In the genomic region with DNA sequence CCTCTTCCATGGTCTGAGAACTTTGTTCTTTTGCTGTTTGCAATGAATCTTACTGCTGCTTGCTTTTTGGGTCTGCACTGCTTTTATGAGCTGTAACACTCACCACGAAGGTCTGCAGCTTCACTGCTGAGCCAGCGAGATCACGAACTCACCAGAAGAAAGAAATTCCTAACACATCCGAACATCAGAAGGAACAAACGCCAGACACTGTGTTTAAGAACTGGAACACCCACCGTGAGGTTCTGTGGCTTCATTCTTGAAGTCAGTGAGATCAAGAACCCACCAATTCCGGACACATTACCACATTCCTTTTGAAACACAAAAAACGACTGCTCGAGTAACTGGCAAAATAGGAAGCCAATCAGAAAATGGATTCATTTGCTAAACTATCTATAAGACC, we compare ENCODE assay signal across 28 cellular contexts.
"Had no signal": no experiment of that assay in that cellular context is flagged by ENCODE, and none has a peak within 500 bp of the region (broad histone marks: within the 10 kb centered on the region; RNA-seq: fewer than 3 reads in every experiment).

No MANE protein-coding gene starts in this region.

- H3K9me3 ChIP-seq: stomach, suprapubic skin, testis, thoracic aorta, thyroid gland, tibial artery, tibial nerve, transverse colon, upper lobe of left lung, upper lobe of right lung, uterus, vagina had no signal

- H3K36me3 Mint-ChIP-seq: stimulated activated effector memory CD8-positive, alpha-beta T cell treated with anti-CD3 and anti-CD28 coated beads, Interleukin-12 subunit alpha, Interleukin-12 subunit beta, amount 100 ng/mL, for 72 hours; stimulated activated memory B cell treated with anti-CD40 and anti-IgM and Interleukin-4, amounts not matched to agents 10 μg/mL and 1 μg/mL and 100 μg/mL, for 72 hours; stimulated activated naive B cell treated with anti-CD40 and anti-IgM and Interleukin-4, amounts not matched to agents 10 μg/mL and 1 μg/mL and 100 μg/mL, for 72 hours; type B pancreatic cell had no signal

- H3K27me3 ChIP-seq: stomach, suprapubic skin, testis, thyroid gland, tibial artery, tibial nerve, transverse colon, upper lobe of left lung, upper lobe of right lung, uterus, vagina had no signal

- H3K27ac ChIP-seq: stomach, suprapubic skin, testis, thoracic aorta, thyroid gland, tibial artery, tibial nerve, transverse colon, upper lobe of left lung, upper lobe of right lung, uterus, vagina had no signal

- H3K4me3 Mint-ChIP-seq: stimulated activated effector memory CD8-positive, alpha-beta T cell treated with anti-CD3 and anti-CD28 coated beads, Interleukin-12 subunit alpha, Interleukin-12 subunit beta, amount 100 ng/mL, for 72 hours; stimulated activated memory B cell treated with anti-CD40 and anti-IgM and Interleukin-4, amounts not matched to agents 10 μg/mL and 1 μg/mL and 100 μg/mL, for 72 hours; stimulated activated naive B cell treated with anti-CD40 and anti-IgM and Interleukin-4, amounts not matched to agents 10 μg/mL and 1 μg/mL and 100 μg/mL, for 72 hours; stimulated activated naive CD8-positive, alpha-beta T cell treated with anti-CD3 and anti-CD28 coated beads, Interleukin-15, amount 100 ng/mL, for 72 hours; stimulated activated naive CD8-positive, alpha-beta T cell treated with anti-CD3 and anti-CD28 coated beads, Interleukin-15, Interleukin-2, amounts not matched to agents 100 ng/mL and 50 ng/mL, for 24 hours; type B pancreatic cell had no signal

- DNase-seq: stimulated activated CD4-positive, alpha-beta T cell treated with anti-CD3 and anti-CD28 coated beads, Interleukin-2, amount 100 ng/mL, for 48 hours; stimulated activated CD4-positive, alpha-beta T cell treated with anti-CD3 and anti-CD28 coated beads, Interleukin-4, amount 100 ng/mL, for 1 hour; stimulated activated CD4-positive, alpha-beta T cell treated with anti-CD3 and anti-CD28 coated beads, Interleukin-4, amount 100 ng/mL, for 24 hours; stimulated activated CD4-positive, alpha-beta T cell treated with anti-CD3 and anti-CD28 coated beads, Interleukin-4, amount 100 ng/mL, for 4 hours; stimulated activated CD8-positive, alpha-beta memory T cell treated with anti-CD3 and anti-CD28 coated beads, Interleukin-4, amount 100 ng/mL, for 48 hours; stimulated activated naive B cell treated with anti-CD40 and anti-IgM and Interleukin-4, amounts not matched to agents 10 μg/mL and 1 μg/mL and 100 μg/mL, for 72 hours; stimulated activated naive CD4-positive, alpha-beta T cell; stimulated activated naive CD4-positive, alpha-beta T cell treated with Interleukin-2 at 50 U/mL for 16 hours; stimulated activated naive CD8-positive, alpha-beta T cell treated with anti-CD3 and anti-CD28 coated beads, Interleukin-15, amount 100 ng/mL, for 72 hours; stimulated activated naive CD8-positive, alpha-beta T cell treated with anti-CD3 and anti-CD28 coated beads, Interleukin-15, Interleukin-2, amounts not matched to agents 100 U/mL and 50 U/mL, for 24 hours; stomach; substantia nigra; thyroid gland; tibial artery; transverse colon; trophoblast cell; upper lobe of right lung; uterus had no signal

- H3K4me1 ChIP-seq: suprapubic skin, testis, thyroid gland, tibial artery, tibial nerve, transverse colon, upper lobe of left lung, upper lobe of right lung, uterus, vagina had no signal

- H3K4me1 Mint-ChIP-seq: stimulated activated effector memory CD8-positive, alpha-beta T cell treated with anti-CD3 and anti-CD28 coated beads, Interleukin-12 subunit alpha, Interleukin-12 subunit beta, amount 100 ng/mL, for 72 hours; stimulated activated memory B cell treated with anti-CD40 and anti-IgM and Interleukin-4, amounts not matched to agents 10 μg/mL and 1 μg/mL and 100 μg/mL, for 72 hours; stimulated activated naive B cell treated with anti-CD40 and anti-IgM and Interleukin-4, amounts not matched to agents 10 μg/mL and 1 μg/mL and 100 μg/mL, for 72 hours; stimulated activated naive CD8-positive, alpha-beta T cell treated with anti-CD3 and anti-CD28 coated beads, Interleukin-15, amount 100 ng/mL, for 72 hours had no signal

- H3K36me3 ChIP-seq: stomach, suprapubic skin, thoracic aorta, thyroid gland, tibial artery, tibial nerve, transverse colon, upper lobe of left lung, upper lobe of right lung, uterus, vagina had no signal

- H3K4me3 ChIP-seq: stomach, suprapubic skin, thoracic aorta, thyroid gland, tibial artery, tibial nerve, transverse colon, upper lobe of left lung, upper lobe of right lung, uterus, vagina had no signal

- H3K27me3 Mint-ChIP-seq: stimulated activated memory B cell treated with anti-CD40 and anti-IgM and Interleukin-4, amounts not matched to agents 10 μg/mL and 1 μg/mL and 100 μg/mL, for 72 hours; stimulated activated naive B cell treated with anti-CD40 and anti-IgM and Interleukin-4, amounts not matched to agents 10 μg/mL and 1 μg/mL and 100 μg/mL, for 72 hours; stimulated activated naive CD8-positive, alpha-beta T cell treated with anti-CD3 and anti-CD28 coated beads, Interleukin-15, amount 100 ng/mL, for 72 hours; stimulated activated naive CD8-positive, alpha-beta T cell treated with anti-CD3 and anti-CD28 coated beads, Interleukin-15, Interleukin-2, amounts not matched to agents 100 ng/mL and 50 ng/mL, for 24 hours; type B pancreatic cell had no signal

- H3K27ac Mint-ChIP-seq: stimulated activated effector memory CD8-positive, alpha-beta T cell treated with anti-CD3 and anti-CD28 coated beads, Interleukin-12 subunit alpha, Interleukin-12 subunit beta, amount 100 ng/mL, for 72 hours; stimulated activated memory B cell treated with anti-CD40 and anti-IgM and Interleukin-4, amounts not matched to agents 10 μg/mL and 1 μg/mL and 100 μg/mL, for 72 hours; stimulated activated naive B cell treated with anti-CD40 and anti-IgM and Interleukin-4, amounts not matched to agents 10 μg/mL and 1 μg/mL and 100 μg/mL, for 72 hours; stimulated activated naive CD8-positive, alpha-beta T cell treated with anti-CD3 and anti-CD28 coated beads, Interleukin-15, amount 100 ng/mL, for 72 hours; stimulated activated naive CD8-positive, alpha-beta T cell treated with anti-CD3 and anti-CD28 coated beads, Interleukin-15, Interleukin-2, amounts not matched to agents 100 ng/mL and 50 ng/mL, for 24 hours; type B pancreatic cell had no signal
